Comparison of ENCODE assay signal across 28 cellular contexts in the genomic region with DNA sequence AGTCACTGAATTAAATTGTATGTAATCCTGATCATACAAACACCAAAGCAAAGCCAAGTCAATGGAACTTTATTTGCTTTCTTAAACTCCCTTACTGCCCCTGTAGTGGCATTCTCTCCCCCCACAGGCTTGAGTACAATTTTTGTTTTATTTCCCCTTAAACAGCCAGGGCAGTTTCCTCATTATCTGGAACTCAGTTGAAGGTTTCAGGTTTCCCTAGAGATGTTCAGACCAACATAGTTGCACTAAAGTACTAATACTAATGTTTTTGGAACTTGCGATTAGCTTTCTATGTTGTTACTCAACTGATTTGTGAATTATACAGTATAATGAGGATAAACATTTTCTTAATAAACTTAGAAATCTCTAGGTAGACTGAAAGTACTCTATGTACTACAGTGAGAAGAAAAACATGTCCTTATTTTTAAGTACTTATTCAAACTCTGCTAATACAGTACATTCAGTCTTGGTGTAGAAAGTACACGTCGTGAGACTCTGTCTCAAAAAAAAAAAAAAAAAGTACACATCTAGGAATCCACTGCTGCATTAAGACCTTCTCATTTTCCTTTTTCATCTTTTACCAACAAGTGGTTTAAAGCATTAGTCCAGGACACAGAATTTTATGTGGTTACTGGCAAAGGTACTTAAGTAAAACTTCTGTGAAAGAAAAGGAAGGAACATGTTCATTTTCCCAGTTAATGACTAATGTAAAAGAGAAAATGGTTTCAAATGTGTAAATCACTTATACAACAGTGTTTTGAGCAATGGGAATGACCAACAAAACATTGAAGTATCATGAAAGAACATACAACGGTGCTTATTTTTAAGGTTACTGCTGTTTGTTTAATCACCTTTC.
DNase-seq lines count a peak whose midpoint lies in the region; ATAC-seq and TF ChIP-seq lines count a peak whose summit lies in the region.
"Had no signal": no experiment of that assay in that cellular context is flagged by ENCODE, and none has a peak within 500 bp of the region (broad histone marks: within the 10 kb centered on the region; RNA-seq: fewer than 3 reads in every experiment).

No MANE protein-coding gene starts in this region.

- H3K27ac Mint-ChIP-seq in chondrocyte (ENCODE audit: unreplicated experiment): peak overlapping the region; percentile 77
- H3K27ac Mint-ChIP-seq: activated naive CD4-positive, alpha-beta T cell treated with anti-CD3 and anti-CD28 coated beads, Interleukin-2, amount 10 ng/mL, durations not matched to agents 7 days and 5 days; activated T-cell treated with anti-CD3 and anti-CD28 coated beads, Interleukin-2, amount 50 U/mL, for 72 hours; endodermal cell; IgD-negative memory B cell; naive thymus-derived CD4-positive, alpha-beta T cell; stimulated activated memory B cell treated with anti-CD40 and anti-IgM and Interleukin-4, amounts not matched to agents 10 μg/mL and 1 μg/mL and 100 μg/mL, for 72 hours; T-cell had no signal

- no peak overlapping the region for H3K18ac ChIP-seq in mesenchymal stem cell (ENCODE audit: low read depth in 1 of 2, low read length in 2 of 2)

- H3K36me3 Mint-ChIP-seq in chondrocyte (ENCODE audit: low read depth): peaks cover 19% of the 10 kb centered on the region

- TF ChIP-seq POLR2A in vagina (IDR thresholded peaks at IDR 0.05): no peak

- H2AK5ac ChIP-seq in mesenchymal stem cell (ENCODE audit: low read length, severe bottlenecking): no peak overlapping the region

- H3K23ac ChIP-seq in mesenchymal stem cell (ENCODE audit: low read length in 2 of 2): no peak overlapping the region

- no peak overlapping the region for H2AFZ ChIP-seq in mesenchymal stem cell (ENCODE audit: low read depth, low read length)

- peak overlapping the region; percentile 18 for H3K9ac ChIP-seq in mesenchymal stem cell (ENCODE audit: low read length)

- WGBS in mesenchymal stem cell: 96% methylated on average over 3 of the region's 4 CpGs

- no peaks in the 10 kb centered on the region for H3K27me3 ChIP-seq in mesenchymal stem cell (ENCODE audit: control insufficient read depth in 1 of 2, insufficient read depth in 1 of 2, low read length in 2 of 2)
- H3K27me3 ChIP-seq in vagina: no peaks in the 10 kb centered on the region
- H3K27me3 ChIP-seq: brain microvascular endothelial cell, heart right ventricle, MG63, pancreas, thyroid gland had no signal

- H4K8ac ChIP-seq in mesenchymal stem cell (ENCODE audit: low read length): no peak overlapping the region

- H3K14ac ChIP-seq in mesenchymal stem cell (ENCODE audit: low read length in 2 of 2): no peak overlapping the region

- peaks cover 17% of the 10 kb centered on the region for H3K9me3 Mint-ChIP-seq in chondrocyte (ENCODE audit: low read depth)

- H3K36me3 ChIP-seq in mesenchymal stem cell (ENCODE audit: control insufficient read depth in 1 of 2, insufficient read depth in 2 of 2, low read depth in 1 of 2, low read length in 2 of 2) (peaks cover 3 to 22% of the 10 kb centered on the region in 2 experiments), vagina (no peaks in the 10 kb centered on the region)
- H3K36me3 ChIP-seq: brain microvascular endothelial cell, thyroid gland had no signal

- H3K4me1 ChIP-seq in mesenchymal stem cell (ENCODE audit: control insufficient read depth, insufficient read depth, low read depth, low read length) (no peaks in the 10 kb centered on the region), vagina (no peaks in the 10 kb centered on the region)
- H3K4me1 ChIP-seq: heart right ventricle had no signal

- no peak overlapping the region for H3K4me2 ChIP-seq in mesenchymal stem cell (ENCODE audit: low read length, poor library complexity, severe bottlenecking)

- no peak overlapping the region for H2BK15ac ChIP-seq in mesenchymal stem cell (ENCODE audit: low read depth, poor library complexity, severe bottlenecking)

- H3K27ac ChIP-seq in mesenchymal stem cell (ENCODE audit: low read length, poor library complexity, severe bottlenecking): no peak overlapping the region
- peak overlapping the region; percentile 30 for H3K27ac ChIP-seq in vagina
- H3K27ac ChIP-seq: heart right ventricle, pancreas, thyroid gland had no signal

- no peak overlapping the region for H2BK5ac ChIP-seq in mesenchymal stem cell (ENCODE audit: low read depth, low read length, poor library complexity, severe bottlenecking)

- H3K4me1 Mint-ChIP-seq in chondrocyte (ENCODE audit: low read depth): peaks cover 23% of the 10 kb centered on the region
- H3K4me1 Mint-ChIP-seq: endodermal cell had no signal

- no peak overlapping the region for H3K4ac ChIP-seq in mesenchymal stem cell (ENCODE audit: low read depth in 1 of 2, low read length in 2 of 2)

- no peak overlapping the region for H2BK12ac ChIP-seq in mesenchymal stem cell (ENCODE audit: low read length in 2 of 2)

- no peak overlapping the region for H4K91ac ChIP-seq in mesenchymal stem cell (ENCODE audit: low read length)

- DNase-seq in NCI-H69 (lab: John Stamatoyannopoulos, UW) (peak; percentile 22), chondrocyte (ENCODE audit: low spot score) (no peak), mesenchymal stem cell (no peak), vagina (ENCODE audit: extremely low spot score in 2 of 2) (no peak), ureter (ENCODE audit: low spot score) (no peak), GM03348 (ENCODE audit: low spot score) (no peak)
- DNase-seq: activated CD4-positive, alpha-beta T cell treated with anti-CD3 and anti-CD28 coated beads for 4 hours; activated naive CD4-positive, alpha-beta T cell treated with anti-CD3 and anti-CD28 coated beads, Interleukin-2, amount 10 ng/mL, durations not matched to agents 7 days and 5 days; activated T-cell treated with anti-CD3 and anti-CD28 coated beads, Interleukin-2, amount 50 U/mL, for 72 hours; AML-193; brain microvascular endothelial cell; DND-41; endodermal cell; heart right ventricle; immature natural killer cell; MG63; naive thymus-derived CD4-positive, alpha-beta T cell; NCI-H1417 treated with DMSO at 0.1 percent for 48 hours; NCI-H2171; pancreas; SHP77 treated with DMSO at 0.1 percent for 48 hours; stimulated activated CD4-positive, alpha-beta T cell treated with anti-CD3 and anti-CD28 coated beads, Interleukin-1b, Interleukin-23, amount 100 ng/mL, for 48 hours; T-cell; thyroid gland had no signal

- no peak overlapping the region for H3K4me3 Mint-ChIP-seq in chondrocyte (ENCODE audit: unreplicated experiment)
- H3K4me3 Mint-ChIP-seq: activated naive CD4-positive, alpha-beta T cell treated with anti-CD3 and anti-CD28 coated beads, Interleukin-2, amount 10 ng/mL, durations not matched to agents 7 days and 5 days; activated T-cell treated with anti-CD3 and anti-CD28 coated beads, Interleukin-2, amount 50 U/mL, for 72 hours; endodermal cell; IgD-negative memory B cell; immature natural killer cell; naive thymus-derived CD4-positive, alpha-beta T cell; stimulated activated memory B cell treated with anti-CD40 and anti-IgM and Interleukin-4, amounts not matched to agents 10 μg/mL and 1 μg/mL and 100 μg/mL, for 72 hours; T-cell had no signal

- intact Hi-C loops in vagina (cut with DNase I): loop anchor here (10.0 kb wide), 1 partner anchor 386 kb away; no protein-coding TSS in a partner anchor

- no peaks in the 10 kb centered on the region for H3K27me3 Mint-ChIP-seq in chondrocyte (ENCODE audit: low read depth)
- H3K27me3 Mint-ChIP-seq: activated naive CD4-positive, alpha-beta T cell treated with anti-CD3 and anti-CD28 coated beads, Interleukin-2, amount 10 ng/mL, durations not matched to agents 7 days and 5 days; IgD-negative memory B cell; naive thymus-derived CD4-positive, alpha-beta T cell; stimulated activated memory B cell treated with anti-CD40 and anti-IgM and Interleukin-4, amounts not matched to agents 10 μg/mL and 1 μg/mL and 100 μg/mL, for 72 hours; T-cell had no signal

- no peak for ATAC-seq in GM21381 (IDR thresholded peaks at IDR 0.05; ENCODE audit: unreplicated experiment)
- ATAC-seq: activated T-cell treated with anti-CD3 and anti-CD28 coated beads, Interleukin-2, amount 50 U/mL, for 72 hours; naive thymus-derived CD4-positive, alpha-beta T cell; pancreas; stimulated activated memory B cell treated with anti-CD40 and anti-IgM and Interleukin-4, amounts not matched to agents 10 μg/mL and 1 μg/mL and 100 μg/mL, for 72 hours; T-cell had no signal

- H2BK120ac ChIP-seq in mesenchymal stem cell (ENCODE audit: low read depth, low read length): no peak overlapping the region

- H3K9me3 ChIP-seq in mesenchymal stem cell (ENCODE audit: control insufficient read depth, low read length) (peaks cover 20% of the 10 kb centered on the region), vagina (peaks cover 5% of the 10 kb centered on the region)
- H3K9me3 ChIP-seq: pancreas, thyroid gland had no signal

- peaks cover 4% of the 10 kb centered on the region for H3K79me1 ChIP-seq in mesenchymal stem cell (replicated peaks; ENCODE audit: low read length, poor library complexity, severe bottlenecking)

- no peak for TF ChIP-seq CTCF in chondrocyte (IDR thresholded peaks at IDR 0.05)
- TF ChIP-seq CTCF in vagina (IDR thresholded peaks at IDR 0.05): no peak

- H3K4me3 ChIP-seq in mesenchymal stem cell (ENCODE audit: insufficient read depth in 1 of 2, low read depth in 1 of 2, low read length in 2 of 2): no peak overlapping the region
- no peak overlapping the region for H3K4me3 ChIP-seq in vagina
- H3K4me3 ChIP-seq: coronary artery, heart right ventricle, MG63, pancreas, thyroid gland had no signal
